8 cellular contexts compared by ENCODE assay signal in genomic region chr6:114342826-114343781, GRCh38. TPM values are rescaled to one million over a fixed set of nuclear protein-coding genes. Genes with fewer than 3 reads are reported as not detected.
DNase-seq lines count a peak whose midpoint lies in the region; TF ChIP-seq lines count a peak whose summit lies in the region.

TSS of gene HS3ST5 (minus strand) at chr6:114343023. CDS start at chr6:114062845, 280,178 bp downstream.

- H3K27ac Mint-ChIP-seq in Calu3 (ENCODE audit: unreplicated experiment), result peak within 1 kb of the TSS; percentile 20

- no TSS peak for BruUV-seq in Calu3 (replicated peaks; lab: Mats Ljungman, UMichigan)

- H3K4me1 ChIP-seq in duodenal mucosa (ENCODE audit: control insufficient read depth in 1 of 2, insufficient read depth in 2 of 2, low read length in 2 of 2), result peaks cover 4 to 11% of the 10 kb centered on the region in 2 donors

- POLR2A ChIA-PET in HEK293T (lab: Yijun Ruan, JAX), result no interaction called here

- H3K27ac ChIP-seq in duodenal mucosa (ENCODE audit: low read depth, low read length), result no peak within 1 kb of the TSS
- H3K27ac ChIP-seq in temporal lobe (ENCODE audit: low read depth, low read length), result peak within 1 kb of the TSS; percentile 82

- H3K4me3 ChIP-seq in duodenal mucosa (ENCODE audit: low read depth in 1 of 2, low read length in 2 of 2) (peak within 1 kb of the TSS; percentile 56 to 59), lower leg skin (ENCODE audit: low read depth, poor library complexity, severe bottlenecking) (peak within 1 kb of the TSS; percentile 1)

- CTCF ChIA-PET in Calu3 (lab: Charles Lee), result interaction anchor here (0.6 to 1.8 kb wide), 5 partner anchors 21 to 397 kb away, joined by 3 to 11 read pairs (median 4); no protein-coding TSS in a partner anchor
- CTCF ChIA-PET in HEK293T (lab: Yijun Ruan, JAX), result interaction anchor here (0.6 to 1.0 kb wide), 2 partner anchors 123 to 235 kb away, joined by 3 read pairs; no protein-coding TSS in a partner anchor

- intact Hi-C loops in Calu3 (cut with micrococcal nuclease; ENCODE audit: unreplicated experiment), result loop anchor here (5.0 to 10.0 kb wide), 3 partner anchors 172 to 404 kb away; no protein-coding TSS in a partner anchor
- intact Hi-C loops in lower leg skin (cut with DNase I; ENCODE audit: low total_unique reads), result no loop called here

- peaks cover 39% of the 10 kb centered on the region for H3K4me1 Mint-ChIP-seq in Calu3 (ENCODE audit: low read depth, unreplicated experiment)

- no peaks in the 10 kb centered on the region for H3K9me3 Mint-ChIP-seq in Calu3 (ENCODE audit: low read depth, unreplicated experiment)

- peak; percentile 53 for TF ChIP-seq CTCF in Calu3 (IDR thresholded peaks at IDR 0.05; ENCODE audit: unreplicated experiment)
- TF ChIP-seq CTCF in lower leg skin (IDR thresholded peaks at IDR 0.05), result no peak

- H3K4me3 Mint-ChIP-seq in Calu3 (ENCODE audit: low read depth, unreplicated experiment), result peak within 1 kb of the TSS; percentile 74

- no peaks in the 10 kb centered on the region for H3K27me3 Mint-ChIP-seq in Calu3 (ENCODE audit: unreplicated experiment)

- peaks cover 19 to 35% of the 10 kb centered on the region in 2 donors for H3K27me3 ChIP-seq in duodenal mucosa (ENCODE audit: control insufficient read depth in 1 of 2, insufficient read depth in 2 of 2, low read length in 2 of 2)

- no peaks in the 10 kb centered on the region for H3K9me3 ChIP-seq in duodenal mucosa (ENCODE audit: control insufficient read depth in 1 of 2, low read length in 2 of 2)

- TF ChIP-seq POLR2A in lower leg skin (IDR thresholded peaks at IDR 0.05), result no peak

- 1% methylated on average over 30 to 64 of the region's 73 CpGs for WGBS in lower leg skin, 2 donors

- peaks cover 31% of the 10 kb centered on the region for H3K36me3 Mint-ChIP-seq in Calu3 (ENCODE audit: insufficient read depth, unreplicated experiment)

- H3K36me3 ChIP-seq in duodenal mucosa (ENCODE audit: control insufficient read depth in 1 of 2, insufficient read depth in 2 of 2, low read length in 2 of 2), result no peaks in the 10 kb centered on the region

- DNase-seq in Calu3, result peak; percentile 85
- DNase-seq in HEK293T (ENCODE audit: extremely low spot score), result peak; percentile 85
- no peak for DNase-seq in lower leg skin (ENCODE audit: low spot score in 2 of 2)
- DNase-seq in NAMALWA (ENCODE audit: low spot score), result no peak
- no peak for DNase-seq in NOMO-1 (lab: John Stamatoyannopoulos, UW; ENCODE audit: unreplicated experiment in 2 of 2)

- no peak within 1 kb of the TSS for H3K9ac ChIP-seq in duodenal mucosa (ENCODE audit: low read depth in 1 of 2, low read length in 2 of 2)

TF ChIP-seq in HEK293T, 16 proteins besides CTCF, POLR2A, EP300 and RAD21:
- TF ChIP-seq LEF1 (IDR thresholded peaks at IDR 0.05; ENCODE audit: borderline replicate concordance) (no peak), FOXA1 (IDR thresholded peaks at IDR 0.05) (no peak), TARDBP (IDR thresholded peaks at IDR 0.05) (no peak), HDGF (IDR thresholded peaks at IDR 0.05; ENCODE audit: borderline replicate concordance) (no peak), NFRKB (IDR thresholded peaks at IDR 0.05) (no peak), L3MBTL2 (conservative IDR thresholded peaks at IDR 0.05) (peak; percentile 41; the same call in 1 of the 2 replicates), ELF4 (IDR thresholded peaks at IDR 0.05) (no peak), SUZ12 (IDR thresholded peaks at IDR 0.05) (no peak), SP1 (IDR thresholded peaks at IDR 0.05) (no peak), ZNF384 (IDR thresholded peaks at IDR 0.05) (no peak), CTBP1 (IDR thresholded peaks at IDR 0.05; ENCODE audit: borderline replicate concordance) (peak; percentile 53; the same call in 1 of the 2 replicates), ARNT (IDR thresholded peaks at IDR 0.05) (no peak), FOXM1 (IDR thresholded peaks at IDR 0.05; ENCODE audit: borderline replicate concordance) (no peak)

TF ChIP-seq in PFSK-1, 5 proteins besides CTCF, POLR2A, EP300 and RAD21:
- TF ChIP-seq POLR2AphosphoS5 (IDR thresholded peaks at IDR 0.05; ENCODE audit: low read depth, low read length) (no peak), TAF1 (IDR thresholded peaks at IDR 0.05; ENCODE audit: borderline replicate concordance, insufficient read depth, low read length) (no peak), REST (IDR thresholded peaks at IDR 0.05; ENCODE audit: insufficient read depth in 1 of 2, low read depth in 2 of 2, low read length in 2 of 2) (no peak), SIN3A (IDR thresholded peaks at IDR 0.05; ENCODE audit: borderline replicate concordance, insufficient read depth, low read length) (peak; percentile 7; the same call in 1 of the 2 replicates), FOXP2 (optimal IDR thresholded peaks at IDR 0.05; ENCODE audit: borderline replicate concordance, extremely low read depth, extremely low read length, insufficient read depth) (no peak)

RNA-seq across cellular contexts. Expression of gene HS3ST5, which starts in this region (rescaled TPM):
- total RNA-seq in Calu3 (2022) (0.40 and 0.66 TPM in 2 replicates), lower leg skin (not detected), temporal lobe (17.2 TPM)
- 2.4 TPM for polyA plus RNA-seq in PFSK-1 (2012; ENCODE audit: insufficient read length, low read depth)

Comparison
In these comparisons a context has a peak if more than half of its experiments do, and no peak if none do; other contexts are left out.
1. RNA of gene HS3ST5 (total RNA-seq): 17.2 TPM in temporal lobe (single experiment); 0.40 to 0.66 TPM in Calu3 and not detected in lower leg skin; every median in the first group is over 10 times any median in the second.
2. Peak in DNase-seq in Calu3; RNA of the gene not detected or under 1 TPM.